Comparison of ENCODE assay signal across 8 cellular contexts in the genomic region with DNA sequence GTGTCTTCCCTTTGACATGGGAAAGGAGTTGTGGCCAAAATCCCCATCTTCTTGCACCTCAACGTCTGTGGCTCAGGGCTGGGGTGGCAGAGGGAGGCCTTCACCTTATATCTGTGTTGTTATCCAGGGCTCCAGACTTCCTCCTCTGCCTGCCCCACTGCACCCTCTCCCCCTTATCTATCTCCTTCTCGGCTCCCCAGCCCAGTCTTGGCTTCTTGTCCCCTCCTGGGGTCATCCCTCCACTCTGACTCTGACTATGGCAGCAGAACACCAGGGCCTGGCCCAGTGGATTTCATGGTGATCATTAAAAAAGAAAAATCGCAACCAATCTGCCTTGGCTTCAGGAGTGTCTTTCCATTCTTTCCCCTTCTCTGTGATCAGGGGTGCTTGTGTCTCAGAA. TPM values are rescaled to one million over a fixed set of nuclear protein-coding genes. Genes with fewer than 3 reads are reported as not detected.
DNase-seq lines count a peak whose midpoint lies in the region; ATAC-seq, FAIRE-seq and TF ChIP-seq lines count a peak whose summit lies in the region.

No MANE protein-coding gene starts in this region.

- no peak overlapping the region for H4K8ac ChIP-seq in H1 (ENCODE audit: extremely low read depth, insufficient read depth, low read length)

- POLR2A ChIA-PET in PC-3 (lab: Charles Lee; ENCODE audit: unreplicated experiment) (no interaction called here), H1 (lab: Charles Lee; ENCODE audit: partially characterized antibody) (interaction anchor here (0.6 to 5.0 kb wide), 7 partner anchors 9 to 1009 kb away, joined by 3 to 55 read pairs (median 3); partner anchors contain the start of genes DHRS11 and SYNRG)

- no peak for TF ChIP-seq POLR2A in H1 (IDR thresholded peaks at IDR 0.05; ENCODE audit: control extremely low read depth in 1 of 2, low read depth in 2 of 2, low read length in 2 of 2)

- peaks cover 26% of the 10 kb centered on the region for H3K4me1 Mint-ChIP-seq in Calu3 (ENCODE audit: low read depth, unreplicated experiment)

- no peak overlapping the region for H4K91ac ChIP-seq in H1 (replicated peaks; ENCODE audit: insufficient read length, low read length)

- ATAC-seq in PC-3 (no peak), pancreas (no peak)

- no peak for DNase-seq in Calu3
- no peak for DNase-seq in PC-3
- no peak for DNase-seq in H1 (ENCODE audit: low read depth in 1 of 2, low spot score in 2 of 2)
- no peak for DNase-seq in pancreas
- no peak for DNase-seq in NOMO-1 (lab: John Stamatoyannopoulos, UW; ENCODE audit: unreplicated experiment in 2 of 2)
- DNase-seq in DMS153 (lab: John Stamatoyannopoulos, UW): no peak
- DNase-seq in frontal cortex (ENCODE audit: low spot score in 2 of 2): no peak
- DNase-seq in nucleus accumbens (lab: John Stamatoyannopoulos, UW): no peak

- H3K4me2 ChIP-seq in PC-3 (ENCODE audit: low read length): peak overlapping the region; percentile 99
- H3K4me2 ChIP-seq in H1 (ENCODE audit: insufficient read depth in 1 of 2, low read depth in 2 of 2, low read length in 2 of 2): peak overlapping the region; percentile 91 to 95

- no peak overlapping the region for H3K56ac ChIP-seq in H1 (replicated peaks; ENCODE audit: insufficient read length, low read depth, low read length)

- H3K9ac ChIP-seq in PC-3 (ENCODE audit: low read length): peak overlapping the region; percentile 98
- peak overlapping the region in 2 of 4 experiments; percentile 2 to 15; a peak in 3 of 7 replicates for H3K9ac ChIP-seq in H1 (replicated peaks in 1 of 4; ENCODE audit: extremely low read depth in 1 of 4, low read depth in 3 of 4, low read length in 3 of 4)

- H3K27ac ChIP-seq in PC-3 (ENCODE audit: low read length): no peak overlapping the region
- H3K27ac ChIP-seq in H1 (ENCODE audit: low read depth, low read length): peak overlapping the region; percentile 34; the same call in 1 of the 2 replicates
- peak overlapping the region in 3 of 4 donors; percentile 56 to 82 (median 73) for H3K27ac ChIP-seq in pancreas

- H2BK15ac ChIP-seq in H1 (ENCODE audit: low read length): 0 out of 2 replicates have a peak overlapping the region, but pooled peaks have one; percentile 72

- CTCF ChIA-PET in Calu3 (lab: Charles Lee): interaction anchor here (0.5 to 4.8 kb wide), 12 partner anchors 9 to 666 kb away, joined by 3 to 69 read pairs (median 6); partner anchors contain the start of genes DHRS11, MYO19 and PIGW
- CTCF ChIA-PET in PC-3 (lab: Charles Lee): no interaction called here
- CTCF ChIA-PET in H1 (lab: Charles Lee; ENCODE audit: partially characterized antibody): interaction anchor here (2.3 to 5.6 kb wide), 4 partner anchors 14 to 106 kb away, joined by 5 to 84 read pairs (median 20); no protein-coding TSS in a partner anchor

- peak overlapping the region; percentile 84 for H3K27ac Mint-ChIP-seq in Calu3 (ENCODE audit: unreplicated experiment)

- no peaks in the 10 kb centered on the region for H3K27me3 Mint-ChIP-seq in Calu3 (ENCODE audit: unreplicated experiment)

- TF ChIP-seq EP300 in H1 (IDR thresholded peaks at IDR 0.05; ENCODE audit: borderline replicate concordance in 1 of 2, low read depth in 2 of 2, low read length in 2 of 2): no peak

- H3K79me2 ChIP-seq in PC-3 (ENCODE audit: low read length) (peaks cover 32% of the 10 kb centered on the region), H1 (ENCODE audit: control insufficient read depth in 1 of 2, insufficient read depth in 2 of 2, low read length in 2 of 2) (peaks cover 2 to 20% of the 10 kb centered on the region in 2 experiments; a peak in 2 of 4 replicates)

- intact Hi-C loops in Calu3 (cut with micrococcal nuclease; ENCODE audit: unreplicated experiment) (no loop called here), PC-3 (cut with micrococcal nuclease) (no loop called here), pancreas (cut with DNase I) (no loop called here)

- H2AFZ ChIP-seq in PC-3 (ENCODE audit: low read length) (no peak overlapping the region), H1 (ENCODE audit: low read length) (no peak overlapping the region)

- no peaks in the 10 kb centered on the region for H3K9me2 ChIP-seq in PC-3 (replicated peaks; ENCODE audit: low read length)

- peak overlapping the region; percentile 86; the same call in 1 of the 2 replicates for H3K18ac ChIP-seq in H1 (ENCODE audit: extremely low read depth, low read length)

- TF ChIP-seq RAD21 in H1 (IDR thresholded peaks at IDR 0.05 in 1 of 2, conservative IDR thresholded peaks at IDR 0.05 in 1 of 2; ENCODE audit: low read depth in 2 of 2, low read length in 2 of 2): no peak

- peak overlapping the region; percentile 81; the same call in 1 of the 2 replicates for H2BK12ac ChIP-seq in H1 (ENCODE audit: low read depth, low read length)

- peak overlapping the region; percentile 95 for H2BK5ac ChIP-seq in H1 (ENCODE audit: low read depth, low read length)

- no peak overlapping the region for H3K14ac ChIP-seq in H1 (ENCODE audit: insufficient read length)

- H3K4me3 Mint-ChIP-seq in Calu3 (ENCODE audit: low read depth, unreplicated experiment): peak overlapping the region; percentile 81

- H3F3A ChIP-seq in PC-3 (ENCODE audit: low read length, unreplicated experiment): no peaks in the 10 kb centered on the region

- FAIRE-seq in H1 (lab: Jason Lieb, UNC): no peak
- no peak for FAIRE-seq in pancreas (lab: Jason Lieb, UNC)
- FAIRE-seq in frontal cortex (lab: Jason Lieb, UNC): no peak

- H3K4ac ChIP-seq in H1 (replicated peaks; ENCODE audit: insufficient read length, low read depth, low read length): no peak overlapping the region

- H3K4me1 ChIP-seq in PC-3 (ENCODE audit: insufficient read depth, low read length): peaks cover 6% of the 10 kb centered on the region
- H3K4me1 ChIP-seq in H1 (replicated peaks in 1 of 4; ENCODE audit: control insufficient read depth in 3 of 4, insufficient read depth in 4 of 4, low read length in 3 of 4): peaks cover 3 to 15% (median 9%) of the 10 kb centered on the region in 4 experiments
- H3K4me1 ChIP-seq in pancreas: peaks cover 0 to 15% (median 3%) of the 10 kb centered on the region in 3 donors

- BruUV-seq in Calu3 (replicated peaks; lab: Mats Ljungman, UMichigan): no TSS peak
- BruUV-seq in PC-3 (replicated peaks; lab: Mats Ljungman, UMichigan): no TSS peak

- no peak overlapping the region for H2BK120ac ChIP-seq in H1 (replicated peaks; ENCODE audit: low read depth, low read length)

- H3K9me3 ChIP-seq in PC-3 (ENCODE audit: low read length) (no peaks in the 10 kb centered on the region), H1 (ENCODE audit: insufficient read depth in 2 of 2, low read depth in 1 of 2, low read length in 1 of 2) (no peaks in the 10 kb centered on the region), pancreas (no peaks in the 10 kb centered on the region)

- H3K36me3 Mint-ChIP-seq in Calu3 (ENCODE audit: insufficient read depth, unreplicated experiment): peaks cover 29% of the 10 kb centered on the region

- H3K4me3 ChIP-seq in PC-3 (ENCODE audit: low read length): no peak overlapping the region
- H3K4me3 ChIP-seq in H1 (ENCODE audit: extremely low read depth in 1 of 4, insufficient read depth in 2 of 4, low read depth in 3 of 4, low read length in 4 of 4): peak overlapping the region in 3 of 4 experiments; percentile 75 to 94 (median 84); a peak in 5 of 8 replicates
- H3K4me3 ChIP-seq in pancreas: peak overlapping the region in 2 of 4 donors; percentile 88 to 96

- H3K23me2 ChIP-seq in H1 (ENCODE audit: low read depth, low read length): peaks cover 10% of the 10 kb centered on the region

- no peak overlapping the region for H2AK5ac ChIP-seq in H1 (ENCODE audit: low read depth, low read length)

- no peaks in the 10 kb centered on the region for H3K9me3 Mint-ChIP-seq in Calu3 (ENCODE audit: low read depth, unreplicated experiment)

- WGBS in H1 (ENCODE audit: extremely low coverage in 1 of 2, insufficient coverage in 1 of 2, insufficient read length in 1 of 2, insufficient replicate concordance in 2 of 2, low coverage in 1 of 2, low lambda C conversion rate in 2 of 2, missing lambda C conversion rate in 1 of 2), 2 experiments: 97% methylated on average over 3 of the region's 3 CpGs; no CpG with 5 or more reads in 1 of the 2 experiments
- WGBS in pancreas, 2 donors: 63 to 78% methylated on average over 3 of the region's 3 CpGs

- H4K20me1 ChIP-seq in PC-3 (ENCODE audit: low read length): no peaks in the 10 kb centered on the region
- peaks cover 2 to 5% of the 10 kb centered on the region in 2 experiments for H4K20me1 ChIP-seq in H1 (replicated peaks in 1 of 2; ENCODE audit: control insufficient read depth in 1 of 2, insufficient read depth in 2 of 2, low read length in 2 of 2)

- no peak overlapping the region for H4K5ac ChIP-seq in H1 (ENCODE audit: insufficient read length, low read depth, low read length)

- H3K27me3 ChIP-seq in PC-3 (ENCODE audit: low read length) (no peaks in the 10 kb centered on the region), H1 (replicated peaks in 1 of 4; ENCODE audit: control insufficient read depth in 3 of 4, extremely low read depth in 1 of 4, insufficient read depth in 3 of 4, low read length in 3 of 4) (no peaks in the 10 kb centered on the region), pancreas (no peaks in the 10 kb centered on the region)

- H3K36me3 ChIP-seq in PC-3 (ENCODE audit: low read depth, low read length): no peaks in the 10 kb centered on the region
- peaks cover 0 to 3% (median under 1%) of the 10 kb centered on the region in 4 experiments; a peak in 2 of 8 replicates for H3K36me3 ChIP-seq in H1 (ENCODE audit: control insufficient read depth in 2 of 4, insufficient read depth in 4 of 4, low read length in 3 of 4)
- no peaks in the 10 kb centered on the region for H3K36me3 ChIP-seq in pancreas

- no peak overlapping the region for H3K23ac ChIP-seq in H1 (ENCODE audit: insufficient read length)

- no peak overlapping the region for H2BK20ac ChIP-seq in H1 (ENCODE audit: low read length)

- TF ChIP-seq CTCF in Calu3 (IDR thresholded peaks at IDR 0.05; ENCODE audit: unreplicated experiment) (no peak), PC-3 (conservative IDR thresholded peaks at IDR 0.05; ENCODE audit: low read depth, low read length) (no peak), H1 (IDR thresholded peaks at IDR 0.05; ENCODE audit: control extremely low read depth in 1 of 3, insufficient read depth in 1 of 3, low read depth in 1 of 3, low read length in 3 of 3) (no peak), pancreas (IDR thresholded peaks at IDR 0.05) (no peak)

- H3K79me1 ChIP-seq in H1 (ENCODE audit: low read depth, low read length): peaks cover 2% of the 10 kb centered on the region; the same call in 1 of the 2 replicates

RNA-seq across cellular contexts. Expression of gene MRM1, which starts 0.9 kb away (rescaled TPM):
- total RNA-seq in Calu3 (2022): 42.4 and 43.5 TPM in 2 replicates
- total RNA-seq in PC-3 (2014; rRNA removed): 8.8 and 9.2 TPM in 2 replicates
- total RNA-seq in H1 (2021; fragmentation: NEBNext Ultra II Directional; extraction: Animal tissue kit (Norgen Biotek cat#: 25700)): 11.2 and 11.7 TPM in 2 replicates
- 9.9 and 15.1 TPM in 2 replicates for polyA plus RNA-seq in H1 (2011; rRNA removed)
- 12.8 TPM for polyA plus RNA-seq in H1 (2011; cell fraction: cytosol; rRNA removed)
- polyA plus RNA-seq in H1 (2011; cell fraction: nucleus; rRNA removed): 16.9 TPM
- 6.4 to 10.6 TPM (median 9.8 TPM) in 4 replicates for polyA plus RNA-seq in H1 (2012, experiment 1 of 2)
- polyA plus RNA-seq in H1 (2012, experiment 2 of 2): 7.2 TPM
- polyA plus RNA-seq in H1 (2013, experiment 1 of 2): 5.2 TPM
- polyA plus RNA-seq in H1 (2013, experiment 2 of 2): 4.4 TPM
- 2.0 and 3.7 TPM in 2 replicates for polyA minus RNA-seq in H1 (2011; rRNA and poly(A)+ RNA removed)
- 7.6 TPM for polyA minus RNA-seq in H1 (2011; cell fraction: cytosol; rRNA and poly(A)+ RNA removed)
- polyA minus RNA-seq in H1 (2011; cell fraction: nucleus; rRNA and poly(A)+ RNA removed): 9.8 TPM
- total RNA-seq in pancreas: 1 to 10 TPM; 2.5 to 5.0 (median 4.4) TPM
- polyA plus RNA-seq in pancreas: 1 to 10 TPM; 5.0 to 7.5 TPM
- total RNA-seq in frontal cortex: 3.3 TPM

RNA-seq across cellular contexts. Expression of gene DHRS11, which starts 8.8 kb away (rescaled TPM):
- total RNA-seq in Calu3 (2022): 53.3 and 63.3 TPM in 2 replicates
- total RNA-seq in PC-3 (2014; rRNA removed): 11.8 and 14.8 TPM in 2 replicates
- total RNA-seq in H1 (2021; fragmentation: NEBNext Ultra II Directional; extraction: Animal tissue kit (Norgen Biotek cat#: 25700)): 25.1 and 29.5 TPM in 2 replicates
- polyA plus RNA-seq in H1 (2011; rRNA removed): 63.3 and 76.9 TPM in 2 replicates
- 70.7 TPM for polyA plus RNA-seq in H1 (2011; cell fraction: cytosol; rRNA removed)
- 88.3 TPM for polyA plus RNA-seq in H1 (2011; cell fraction: nucleus; rRNA removed)
- 39.9 to 47.2 TPM (median 45.3 TPM) in 4 replicates for polyA plus RNA-seq in H1 (2012, experiment 1 of 2)
- polyA plus RNA-seq in H1 (2012, experiment 2 of 2): 43.6 TPM
- polyA plus RNA-seq in H1 (2013, experiment 1 of 2): 27.8 TPM
- polyA plus RNA-seq in H1 (2013, experiment 2 of 2): 25.4 TPM
- polyA minus RNA-seq in H1 (2011; rRNA and poly(A)+ RNA removed): 60.4 TPM in 2 replicates
- 28.9 TPM for polyA minus RNA-seq in H1 (2011; cell fraction: cytosol; rRNA and poly(A)+ RNA removed)
- polyA minus RNA-seq in H1 (2011; cell fraction: nucleus; rRNA and poly(A)+ RNA removed): 26.5 TPM
- total RNA-seq in pancreas: 1 to 10 TPM; 6.5 to 9.1 (median 7.6) TPM
- 10 to 100 TPM; 14.7 to 15.4 TPM for polyA plus RNA-seq in pancreas
- 5.7 TPM for total RNA-seq in frontal cortex

RNA-seq across cellular contexts. Expression of gene GGNBP2, which starts 55.8 kb away (rescaled TPM):
- 266 and 274 TPM in 2 replicates for total RNA-seq in Calu3 (2022)
- 33.0 and 40.5 TPM in 2 replicates for total RNA-seq in PC-3 (2014; rRNA removed)
- 35.1 and 35.8 TPM in 2 replicates for total RNA-seq in H1 (2021; fragmentation: NEBNext Ultra II Directional; extraction: Animal tissue kit (Norgen Biotek cat#: 25700))
- 29.2 and 29.7 TPM in 2 replicates for polyA plus RNA-seq in H1 (2011; rRNA removed)
- polyA plus RNA-seq in H1 (2011; cell fraction: cytosol; rRNA removed): 39.6 TPM
- polyA plus RNA-seq in H1 (2011; cell fraction: nucleus; rRNA removed): 39.0 TPM
- 30.6 to 40.3 TPM (median 34.1 TPM) in 4 replicates for polyA plus RNA-seq in H1 (2012, experiment 1 of 2)
- polyA plus RNA-seq in H1 (2012, experiment 2 of 2): 3.3 TPM
- polyA plus RNA-seq in H1 (2013, experiment 1 of 2): 35.1 TPM
- polyA plus RNA-seq in H1 (2013, experiment 2 of 2): 34.0 TPM
- polyA minus RNA-seq in H1 (2011; rRNA and poly(A)+ RNA removed): 81.9 and 84.1 TPM in 2 replicates
- 16.6 TPM for polyA minus RNA-seq in H1 (2011; cell fraction: cytosol; rRNA and poly(A)+ RNA removed)
- polyA minus RNA-seq in H1 (2011; cell fraction: nucleus; rRNA and poly(A)+ RNA removed): 43.9 TPM
- total RNA-seq in pancreas: 10 to 100 TPM; 27.3 to 41.5 (median 36.7) TPM
- 10 to 100 TPM; 28.4 to 41.8 TPM for polyA plus RNA-seq in pancreas
- 67.7 TPM for total RNA-seq in frontal cortex
